13 cellular contexts compared by ENCODE assay signal in the genomic region with DNA sequence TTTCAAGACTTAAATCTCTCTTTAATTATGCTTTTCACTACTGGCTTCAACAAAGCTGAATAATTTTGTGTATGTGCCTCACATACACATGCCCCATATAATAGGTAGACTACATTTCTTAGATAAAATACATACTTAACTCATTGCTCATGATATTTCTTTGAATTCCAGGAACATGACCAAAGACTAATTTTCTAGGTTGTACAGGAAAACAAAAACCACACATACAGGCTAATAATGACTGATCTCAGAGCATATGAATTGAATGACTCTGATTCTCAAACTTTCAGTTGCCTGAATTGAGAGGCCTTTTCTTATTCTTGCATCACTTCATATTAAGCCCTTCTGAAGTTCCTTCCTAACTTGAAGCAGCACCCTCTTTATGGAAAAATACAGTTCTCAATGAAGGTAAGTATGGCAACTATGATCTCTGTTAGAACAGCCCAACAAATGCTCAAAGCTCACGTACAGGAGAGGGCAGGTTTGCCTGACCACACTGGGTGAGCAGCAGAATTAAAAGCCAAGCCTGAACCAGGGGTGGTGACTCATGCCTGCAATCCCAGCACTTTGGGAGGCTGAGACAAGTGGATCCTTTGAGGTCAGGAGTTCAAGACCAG. TPM values are rescaled to one million over a fixed set of nuclear protein-coding genes. Genes with fewer than 3 reads are reported as not detected.
DNase-seq lines count a peak whose midpoint lies in the region; ATAC-seq, FAIRE-seq and TF ChIP-seq lines count a peak whose summit lies in the region.
"Had no signal": no experiment of that assay in that cellular context is flagged by ENCODE, and none has a peak within 500 bp of the region (broad histone marks: within the 10 kb centered on the region; RNA-seq: fewer than 3 reads in every experiment).

No MANE protein-coding gene starts in this region.

- TF ChIP-seq CTCF in GM12878 (IDR thresholded peaks at IDR 0.05 in 2 of 3, conservative IDR thresholded peaks at IDR 0.05 in 1 of 3; ENCODE audit: control insufficient read depth in 2 of 3, extremely low read depth in 1 of 3, insufficient read depth in 1 of 3, low read depth in 3 of 3, low read length in 3 of 3) (no peak), mesothelial cell of epicardium (IDR thresholded peaks at IDR 0.05; ENCODE audit: unreplicated experiment) (no peak)

- BruUV-seq in GM12878 (replicated peaks; lab: Mats Ljungman, UMichigan) = no TSS peak

- no peak overlapping the region for H3K4me2 ChIP-seq in GM12878 (ENCODE audit: control insufficient read depth, insufficient read depth)

- RAD21 ChIA-PET in GM12878 (lab: Charles Lee; ENCODE audit: unreplicated experiment) = no interaction called here

- no peaks in the 10 kb centered on the region for H3K27me3 ChIP-seq in GM12878 (replicated peaks in 1 of 2; ENCODE audit: control insufficient read depth in 2 of 2, insufficient read depth in 2 of 2, low read length in 1 of 2)
- H3K27me3 ChIP-seq: heart left ventricle had no signal

- no peaks in the 10 kb centered on the region for H3K27me3 Mint-ChIP-seq in mesothelial cell of epicardium (ENCODE audit: low read depth)

- peak; percentile 96 for DNase-seq in EL
- DNase-seq in NCI-H226 = peak; percentile 95
- no peak for DNase-seq in GM12878 (ENCODE audit: low read depth, low spot score)
- DNase-seq in mesothelial cell of epicardium (ENCODE audit: low spot score in 2 of 2, unreplicated experiment in 2 of 2) = no peak
- no peak for DNase-seq in activated effector memory CD4-positive, alpha-beta T cell treated with Interleukin-2 at 50 U/mL for 16 hours
- no peak for DNase-seq in HuH-7 (ENCODE audit: low spot score)
- DNase-seq: anterior cingulate cortex, heart left ventricle, natural killer cell, NCI-H2227 treated with DMSO at 0.1 percent for 48 hours had no signal

- TF ChIP-seq POLR2A in GM12878 (IDR thresholded peaks at IDR 0.05; ENCODE audit: low read depth, low read length) = no peak

- no peak overlapping the region for H3K4me3 ChIP-seq in GM12878
- H3K4me3 ChIP-seq: heart left ventricle had no signal

- no peak overlapping the region for H3K9ac ChIP-seq in GM12878 (ENCODE audit: control insufficient read depth, insufficient read depth, low read length)

- SMC1A ChIA-PET in GM12878 (lab: Charles Lee; ENCODE audit: uncharacterized antibody, unreplicated experiment) = no interaction called here

- intact Hi-C loops in GM12878 (cut with micrococcal nuclease; ENCODE audit: unreplicated experiment) = no loop called here

- POLR2A ChIA-PET in GM12878 (lab: Charles Lee) = interaction anchor here (0.6 kb wide), 1 partner anchor 284 kb away, joined by 3 read pairs; no protein-coding TSS in a partner anchor

- no peaks in the 10 kb centered on the region for H4K20me1 ChIP-seq in GM12878 (ENCODE audit: control insufficient read depth, insufficient read depth)

- TF ChIP-seq EP300 in GM12878 (IDR thresholded peaks at IDR 0.05; ENCODE audit: borderline replicate concordance in 1 of 2, control insufficient read depth in 1 of 2, low read depth in 2 of 2, low read length in 2 of 2) = no peak

- TF ChIP-seq RAD21 in GM12878 (IDR thresholded peaks at IDR 0.05; ENCODE audit: insufficient read depth, low read depth, low read length) = no peak

- H3K27ac Mint-ChIP-seq in mesothelial cell of epicardium = peak overlapping the region; percentile 79
- H3K27ac Mint-ChIP-seq: natural killer cell had no signal

- peaks cover 8% of the 10 kb centered on the region for H3K36me3 Mint-ChIP-seq in mesothelial cell of epicardium

- peak; percentile 78 for FAIRE-seq in GM12878 (lab: Jason Lieb, UNC)
- FAIRE-seq: TTC549 had no signal

- in situ Hi-C loops in GM12878 (cut with MboI) = no loop called here

- H2AFZ ChIP-seq in GM12878 (ENCODE audit: control insufficient read depth, low read depth, low read length) = no peak overlapping the region

- CTCF ChIA-PET in GM12878 (lab: Yijun Ruan, JAX) = interaction anchor here (0.9 kb wide), 1 partner anchor 39 kb away, joined by 5 read pairs; no protein-coding TSS in a partner anchor

- H3K36me3 ChIP-seq in GM12878 (ENCODE audit: control insufficient read depth in 2 of 2, insufficient read depth in 2 of 2, low read length in 1 of 2) = no peaks in the 10 kb centered on the region
- H3K36me3 ChIP-seq: heart left ventricle had no signal

- H3K4me1 Mint-ChIP-seq in mesothelial cell of epicardium = no peaks in the 10 kb centered on the region
- H3K4me1 Mint-ChIP-seq: natural killer cell had no signal

- no peak overlapping the region for H3K4me3 Mint-ChIP-seq in mesothelial cell of epicardium
- H3K4me3 Mint-ChIP-seq: natural killer cell had no signal

- no peaks in the 10 kb centered on the region for H3K79me2 ChIP-seq in GM12878 (ENCODE audit: control insufficient read depth, insufficient read depth, low read length)

- H3K4me1 ChIP-seq in GM12878 (ENCODE audit: control insufficient read depth, insufficient read depth, low read length) = no peaks in the 10 kb centered on the region

- H3K9me3 ChIP-seq in GM12878 (replicated peaks; ENCODE audit: control insufficient read depth, insufficient read depth, low read length) = no peaks in the 10 kb centered on the region; the same call in 1 of the 3 replicates

- ATAC-seq in GM12878 = no peak
- no peak for ATAC-seq in HG02623 (IDR thresholded peaks at IDR 0.05; ENCODE audit: unreplicated experiment)
- ATAC-seq in HG03095 (IDR thresholded peaks at IDR 0.05; ENCODE audit: unreplicated experiment) = no peak
- ATAC-seq: heart left ventricle, natural killer cell had no signal

- WGBS in GM12878 (ENCODE audit: insufficient coverage, insufficient replicate concordance, low lambda C conversion rate, missing lambda C conversion rate) = 50% methylated on average over 1 of the region's 1 CpG

- H3K27ac ChIP-seq in GM12878 (ENCODE audit: control insufficient read depth, insufficient read depth) = no peak overlapping the region
- H3K27ac ChIP-seq: heart left ventricle had no signal

- H3K9me3 Mint-ChIP-seq in mesothelial cell of epicardium = peaks cover 19% of the 10 kb centered on the region
- H3K9me3 Mint-ChIP-seq: natural killer cell had no signal

TF ChIP-seq in GM12878, 131 proteins besides CTCF, POLR2A, EP300 and RAD21:
- TF ChIP-seq SPI1 (IDR thresholded peaks at IDR 0.05; ENCODE audit: borderline replicate concordance, insufficient read depth, low read depth, low read length) (no peak), NR2C2 (IDR thresholded peaks at IDR 0.05; ENCODE audit: borderline replicate concordance, control insufficient read depth, insufficient read length, low read depth) (no peak)

RNA-seq across cellular contexts. Expression of gene UAP1, which starts 22.6 kb away (rescaled TPM):
- total RNA-seq in GM12878 (2013; cell fraction: nucleolus; rRNA removed) = 28.6 and 30.9 TPM in 2 replicates
- 32.5 and 41.1 TPM in 2 replicates for total RNA-seq in GM12878 (2014; rRNA removed)
- 39.8 and 42.0 TPM in 2 replicates for total RNA-seq in GM12878 (2014; rRNA removed; fragmentation: Illumina TruSeq; extraction: Trizol)
- total RNA-seq in GM12878 (2021) = 29.0 and 30.2 TPM in 2 replicates
- polyA plus RNA-seq in GM12878 (2011; ENCODE audit: low read depth) = 22.8 TPM
- polyA plus RNA-seq in GM12878 (2011; rRNA removed) = 19.9 and 31.2 TPM in 2 replicates
- polyA plus RNA-seq in GM12878 (2011; cell fraction: cytosol; rRNA removed) = 7.5 and 10.0 TPM in 2 replicates
- 8.0 and 9.9 TPM in 2 replicates for polyA plus RNA-seq in GM12878 (2011; cell fraction: nucleus; rRNA removed)
- 25.4 TPM in 2 replicates for polyA plus RNA-seq in GM12878 (2012)
- 32.3 and 35.2 TPM in 2 replicates for polyA plus RNA-seq in GM12878 (2014; fragmentation: Illumina TruSeq; extraction: Trizol)
- polyA plus RNA-seq in GM12878 (2014; fragmentation: Nextera tagmentation; extraction: Ambion mirVana) = 10 to 100 TPM; 19.2 to 20.8 TPM
- polyA plus RNA-seq in GM12878 (2014; rRNA removed) = 20.9 and 26.0 TPM in 2 replicates
- 10 to 100 TPM; 40.2 to 43.0 TPM for polyA plus RNA-seq in GM12878 (2016; fragmentation: Nextera tagmentation; extraction: Ambion mirVana)
- 13.0 and 15.6 TPM in 2 replicates for polyA minus RNA-seq in GM12878 (2011; rRNA and poly(A)+ RNA removed)
- polyA minus RNA-seq in GM12878 (2011; cell fraction: cytosol; rRNA and poly(A)+ RNA removed) = 4.7 and 5.3 TPM in 2 replicates
- polyA minus RNA-seq in GM12878 (2011; cell fraction: nucleus; rRNA and poly(A)+ RNA removed) = 5.7 and 9.9 TPM in 2 replicates
- total RNA-seq in mesothelial cell of epicardium = 29.4 to 31.0 TPM (median 30.4 TPM) in 3 replicates

RNA-seq across cellular contexts. Expression of gene UHMK1, which starts 41.3 kb away (rescaled TPM):
- total RNA-seq in GM12878 (2013; cell fraction: nucleolus; rRNA removed) = 56.8 and 59.3 TPM in 2 replicates
- total RNA-seq in GM12878 (2014; rRNA removed) (37.2 and 48.3 TPM in 2 replicates), GM12878 (2014; rRNA removed; fragmentation: Illumina TruSeq; extraction: Trizol) (42.4 and 43.3 TPM in 2 replicates), GM12878 (2021) (30.3 and 31.8 TPM in 2 replicates), mesothelial cell of epicardium (22.4 to 23.6 TPM (median 23.3 TPM) in 3 replicates)
- polyA plus RNA-seq in GM12878 (2011; ENCODE audit: low read depth) = 11.8 TPM
- polyA plus RNA-seq in GM12878 (2011; rRNA removed) (52.7 and 83.5 TPM in 2 replicates), GM12878 (2014; fragmentation: Illumina TruSeq; extraction: Trizol) (28.2 and 36.4 TPM in 2 replicates), GM12878 (2014; fragmentation: Nextera tagmentation; extraction: Ambion mirVana) (10 to 100 TPM in 1 of 2 experiments, 1 to 10 TPM in 1; 5.7 to 12.9 TPM), GM12878 (2014; rRNA removed) (16.4 and 18.9 TPM in 2 replicates), GM12878 (2016; fragmentation: Nextera tagmentation; extraction: Ambion mirVana) (10 to 100 TPM; 20.0 to 28.4 TPM)
- polyA plus RNA-seq in GM12878 (2011; cell fraction: cytosol; rRNA removed) = 13.4 and 16.6 TPM in 2 replicates
- polyA plus RNA-seq in GM12878 (2011; cell fraction: nucleus; rRNA removed) = 18.5 and 21.8 TPM in 2 replicates
- 22.8 and 25.3 TPM in 2 replicates for polyA plus RNA-seq in GM12878 (2012)
- 43.2 and 62.6 TPM in 2 replicates for polyA minus RNA-seq in GM12878 (2011; rRNA and poly(A)+ RNA removed)
- 23.7 and 26.2 TPM in 2 replicates for polyA minus RNA-seq in GM12878 (2011; cell fraction: cytosol; rRNA and poly(A)+ RNA removed)
- 16.9 and 18.6 TPM in 2 replicates for polyA minus RNA-seq in GM12878 (2011; cell fraction: nucleus; rRNA and poly(A)+ RNA removed)

Comparison
In these comparisons a context has a peak if more than half of its experiments do, and no peak if none do; other contexts are left out.
1. DNase-seq: peak in EL (single experiment) and NCI-H226 (single experiment); none in GM12878 (single experiment), mesothelial cell of epicardium (0 of 2), activated effector memory CD4-positive, alpha-beta T cell treated with Interleukin-2 at 50 U/mL for 16 hours (single experiment) and HuH-7 (single experiment).